In the genomic region with DNA sequence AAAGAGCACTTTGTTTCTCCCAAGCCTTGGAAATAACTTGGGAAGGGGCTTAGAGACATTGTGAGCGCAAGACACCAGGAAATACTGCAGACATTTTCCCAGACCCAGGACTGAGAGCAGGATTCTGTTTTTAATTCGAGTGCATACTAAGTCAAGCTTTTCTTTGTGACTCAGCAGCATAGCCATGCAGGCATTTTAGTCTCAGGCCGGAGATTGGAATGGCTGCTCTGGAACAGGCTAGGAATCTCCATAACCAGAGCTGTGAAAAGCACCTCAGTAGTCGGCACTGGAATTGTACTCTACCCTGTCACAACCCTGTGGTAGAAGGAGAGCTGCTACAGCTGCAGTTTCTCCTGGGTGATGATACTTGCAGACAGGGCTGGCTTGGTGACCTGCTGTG, we compare ENCODE assay signal across 14 cellular contexts. TPM values are rescaled to one million over a fixed set of nuclear protein-coding genes. Genes with fewer than 3 reads are reported as not detected.
"Had no signal": no experiment of that assay in that cellular context is flagged by ENCODE, and none has a peak within 500 bp of the region (broad histone marks: within the 10 kb centered on the region; RNA-seq: fewer than 3 reads in every experiment).

No MANE protein-coding gene starts in this region.

- H3K4me1 ChIP-seq: tibial nerve, vagina had no signal

- H3K36me3 ChIP-seq: tibial nerve, vagina had no signal

- FAIRE-seq: endometrium, islet of Langerhans had no signal

- H3K27ac ChIP-seq: tibial nerve, vagina had no signal

- H3K9me3 ChIP-seq: vagina had no signal

- ATAC-seq: activated T-helper 17 cell treated with anti-CD3 and anti-CD28 coated beads, Interleukin-2, amount 50 U/mL, for 72 hours had no signal

- H3K4me3 ChIP-seq: tibial nerve, vagina had no signal

- DNase-seq: activated CD4-positive, CD25-positive, alpha-beta regulatory T cell treated with anti-CD3 and anti-CD28 coated beads, Interleukin-2, amount 50 U/mL, for 72 hours; activated naive CD4-positive, alpha-beta T cell treated with Interleukin-2 at 50 U/mL for 16 hours; aorta; naive thymus-derived CD4-positive, alpha-beta T cell; stimulated activated CD4-positive, alpha-beta T cell treated with anti-CD3 and anti-CD28 coated beads, Interleukin-15, amount 100 ng/mL, for 24 hours; stimulated activated CD4-positive, alpha-beta T cell treated with anti-CD3 and anti-CD28 coated beads, Interleukin-4, amount 100 ng/mL, for 1 hour; stimulated activated naive B cell treated with anti-CD40 and anti-IgM and Interleukin-4, amounts not matched to agents 10 μg/mL and 1 μg/mL and 100 μg/mL, for 72 hours; T1000 had no signal

RNA-seq across cellular contexts. Expression of a gene that starts 28.9 kb away (rescaled TPM):
- polyA plus RNA-seq: aorta; esophagus; naive thymus-derived CD4-positive, alpha-beta T cell had no signal
